Comparison of ENCODE assay signal across 1 cellular context in the genomic region with DNA sequence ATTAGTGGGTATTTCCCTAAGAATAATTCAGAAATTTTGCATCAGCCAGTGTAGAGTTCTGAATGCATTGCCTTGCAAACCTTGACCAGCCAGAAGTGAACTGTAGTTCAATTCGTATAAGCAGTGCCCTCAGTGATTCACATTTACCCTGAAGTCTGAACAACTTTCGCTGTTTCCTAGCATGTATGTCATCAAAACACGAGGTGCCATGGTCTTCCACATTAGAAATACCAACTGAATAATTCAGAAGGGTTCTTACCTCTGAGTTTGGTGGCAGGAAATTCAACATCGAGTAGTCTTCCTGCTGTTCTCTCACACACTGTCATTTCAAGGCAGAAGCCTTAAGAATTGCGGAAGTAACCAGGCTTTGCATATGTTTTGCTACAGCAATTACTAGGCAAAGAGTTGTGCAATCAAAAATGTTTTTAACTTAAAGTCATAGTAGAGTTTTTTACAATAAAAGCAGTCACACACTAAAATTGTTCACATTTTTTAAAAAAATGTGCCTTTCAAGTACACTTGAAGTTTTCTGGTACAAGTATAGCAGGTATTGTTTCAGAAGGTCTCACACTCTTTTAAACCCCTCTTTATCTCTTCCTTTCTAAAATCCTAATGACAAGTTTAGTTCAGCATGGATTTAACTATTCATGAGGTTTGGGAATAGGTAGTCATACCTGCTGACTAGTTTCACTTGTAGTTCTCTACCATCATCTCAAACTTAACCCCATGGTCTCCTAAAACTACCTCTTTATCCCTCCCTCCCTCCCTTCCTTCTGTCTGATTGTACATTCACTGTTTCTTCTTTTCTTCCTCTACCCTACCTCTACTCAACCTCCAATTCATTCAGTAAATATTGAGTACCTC.
TF ChIP-seq lines count a peak whose summit lies in the region.

No MANE protein-coding gene starts in this region.

TF ChIP-seq in GM12878, 131 proteins besides CTCF, POLR2A, EP300 and RAD21 (continued from another document and continues in another):
- TF ChIP-seq BMI1 (IDR thresholded peaks at IDR 0.05; ENCODE audit: borderline replicate concordance): no peak
- no peak for TF ChIP-seq RBBP5 (conservative IDR thresholded peaks at IDR 0.05)
- TF ChIP-seq SMAD5 (IDR thresholded peaks at IDR 0.05; ENCODE audit: low read depth): no peak
- TF ChIP-seq IKZF2 (IDR thresholded peaks at IDR 0.05): no peak
- no peak for TF ChIP-seq SREBF2 (IDR thresholded peaks at IDR 0.05; ENCODE audit: low read length)
- TF ChIP-seq CHD1 (IDR thresholded peaks at IDR 0.05; ENCODE audit: low read depth, low read length): no peak
- TF ChIP-seq CHD2 (IDR thresholded peaks at IDR 0.05; ENCODE audit: borderline replicate concordance, low read depth, low read length): no peak
- TF ChIP-seq CHD4 (IDR thresholded peaks at IDR 0.05): no peak
- TF ChIP-seq, protein P1, sequence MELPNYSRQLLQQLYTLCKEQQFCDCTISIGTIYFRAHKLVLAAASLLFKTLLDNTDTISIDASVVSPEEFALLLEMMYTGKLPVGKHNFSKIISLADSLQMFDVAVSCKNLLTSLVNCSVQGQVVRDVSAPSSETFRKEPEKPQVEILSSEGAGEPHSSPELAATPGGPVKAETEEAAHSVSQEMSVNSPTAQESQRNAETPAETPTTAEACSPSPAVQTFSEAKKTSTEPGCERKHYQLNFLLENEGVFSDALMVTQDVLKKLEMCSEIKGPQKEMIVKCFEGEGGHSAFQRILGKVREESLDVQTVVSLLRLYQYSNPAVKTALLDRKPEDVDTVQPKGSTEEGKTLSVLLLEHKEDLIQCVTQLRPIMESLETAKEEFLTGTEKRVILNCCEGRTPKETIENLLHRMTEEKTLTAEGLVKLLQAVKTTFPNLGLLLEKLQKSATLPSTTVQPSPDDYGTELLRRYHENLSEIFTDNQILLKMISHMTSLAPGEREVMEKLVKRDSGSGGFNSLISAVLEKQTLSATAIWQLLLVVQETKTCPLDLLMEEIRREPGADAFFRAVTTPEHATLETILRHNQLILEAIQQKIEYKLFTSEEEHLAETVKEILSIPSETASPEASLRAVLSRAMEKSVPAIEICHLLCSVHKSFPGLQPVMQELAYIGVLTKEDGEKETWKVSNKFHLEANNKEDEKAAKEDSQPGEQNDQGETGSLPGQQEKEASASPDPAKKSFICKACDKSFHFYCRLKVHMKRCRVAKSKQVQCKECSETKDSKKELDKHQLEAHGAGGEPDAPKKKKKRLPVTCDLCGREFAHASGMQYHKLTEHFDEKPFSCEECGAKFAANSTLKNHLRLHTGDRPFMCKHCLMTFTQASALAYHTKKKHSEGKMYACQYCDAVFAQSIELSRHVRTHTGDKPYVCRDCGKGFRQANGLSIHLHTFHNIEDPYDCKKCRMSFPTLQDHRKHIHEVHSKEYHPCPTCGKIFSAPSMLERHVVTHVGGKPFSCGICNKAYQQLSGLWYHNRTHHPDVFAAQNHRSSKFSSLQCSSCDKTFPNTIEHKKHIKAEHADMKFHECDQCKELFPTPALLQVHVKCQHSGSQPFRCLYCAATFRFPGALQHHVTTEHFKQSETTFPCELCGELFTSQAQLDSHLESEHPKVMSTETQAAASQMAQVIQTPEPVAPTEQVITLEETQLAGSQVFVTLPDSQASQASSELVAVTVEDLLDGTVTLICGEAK (IDR thresholded peaks at IDR 0.05; ENCODE audit: borderline replicate concordance): no peak
- TF ChIP-seq, protein P2, sequence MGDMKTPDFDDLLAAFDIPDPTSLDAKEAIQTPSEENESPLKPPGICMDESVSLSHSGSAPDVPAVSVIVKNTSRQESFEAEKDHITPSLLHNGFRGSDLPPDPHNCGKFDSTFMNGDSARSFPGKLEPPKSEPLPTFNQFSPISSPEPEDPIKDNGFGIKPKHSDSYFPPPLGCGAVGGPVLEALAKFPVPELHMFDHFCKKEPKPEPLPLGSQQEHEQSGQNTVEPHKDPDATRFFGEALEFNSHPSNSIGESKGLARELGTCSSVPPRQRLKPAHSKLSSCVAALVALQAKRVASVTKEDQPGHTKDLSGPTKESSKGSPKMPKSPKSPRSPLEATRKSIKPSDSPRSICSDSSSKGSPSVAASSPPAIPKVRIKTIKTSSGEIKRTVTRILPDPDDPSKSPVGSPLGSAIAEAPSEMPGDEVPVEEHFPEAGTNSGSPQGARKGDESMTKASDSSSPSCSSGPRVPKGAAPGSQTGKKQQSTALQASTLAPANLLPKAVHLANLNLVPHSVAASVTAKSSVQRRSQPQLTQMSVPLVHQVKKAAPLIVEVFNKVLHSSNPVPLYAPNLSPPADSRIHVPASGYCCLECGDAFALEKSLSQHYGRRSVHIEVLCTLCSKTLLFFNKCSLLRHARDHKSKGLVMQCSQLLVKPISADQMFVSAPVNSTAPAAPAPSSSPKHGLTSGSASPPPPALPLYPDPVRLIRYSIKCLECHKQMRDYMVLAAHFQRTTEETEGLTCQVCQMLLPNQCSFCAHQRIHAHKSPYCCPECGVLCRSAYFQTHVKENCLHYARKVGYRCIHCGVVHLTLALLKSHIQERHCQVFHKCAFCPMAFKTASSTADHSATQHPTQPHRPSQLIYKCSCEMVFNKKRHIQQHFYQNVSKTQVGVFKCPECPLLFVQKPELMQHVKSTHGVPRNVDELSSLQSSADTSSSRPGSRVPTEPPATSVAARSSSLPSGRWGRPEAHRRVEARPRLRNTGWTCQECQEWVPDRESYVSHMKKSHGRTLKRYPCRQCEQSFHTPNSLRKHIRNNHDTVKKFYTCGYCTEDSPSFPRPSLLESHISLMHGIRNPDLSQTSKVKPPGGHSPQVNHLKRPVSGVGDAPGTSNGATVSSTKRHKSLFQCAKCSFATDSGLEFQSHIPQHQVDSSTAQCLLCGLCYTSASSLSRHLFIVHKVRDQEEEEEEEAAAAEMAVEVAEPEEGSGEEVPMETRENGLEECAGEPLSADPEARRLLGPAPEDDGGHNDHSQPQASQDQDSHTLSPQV (IDR thresholded peaks at IDR 0.05): no peak
- TF ChIP-seq ZZZ3 (IDR thresholded peaks at IDR 0.05; ENCODE audit: control insufficient read depth, insufficient read length, low read depth): no peak
- TF ChIP-seq NBN (IDR thresholded peaks at IDR 0.05): no peak
- TF ChIP-seq FOXK2 (IDR thresholded peaks at IDR 0.05): no peak
- TF ChIP-seq, protein P3, sequence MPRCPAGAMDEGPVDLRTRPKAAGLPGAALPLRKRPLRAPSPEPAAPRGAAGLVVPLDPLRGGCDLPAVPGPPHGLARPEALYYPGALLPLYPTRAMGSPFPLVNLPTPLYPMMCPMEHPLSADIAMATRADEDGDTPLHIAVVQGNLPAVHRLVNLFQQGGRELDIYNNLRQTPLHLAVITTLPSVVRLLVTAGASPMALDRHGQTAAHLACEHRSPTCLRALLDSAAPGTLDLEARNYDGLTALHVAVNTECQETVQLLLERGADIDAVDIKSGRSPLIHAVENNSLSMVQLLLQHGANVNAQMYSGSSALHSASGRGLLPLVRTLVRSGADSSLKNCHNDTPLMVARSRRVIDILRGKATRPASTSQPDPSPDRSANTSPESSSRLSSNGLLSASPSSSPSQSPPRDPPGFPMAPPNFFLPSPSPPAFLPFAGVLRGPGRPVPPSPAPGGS (IDR thresholded peaks at IDR 0.05; ENCODE audit: borderline replicate concordance, insufficient read depth, low read depth, low read length, poor library complexity, severe bottlenecking): no peak
- TF ChIP-seq EGR1 (IDR thresholded peaks at IDR 0.05; ENCODE audit: borderline replicate concordance in 1 of 2, low read depth in 2 of 2, low read length in 2 of 2): no peak
- TF ChIP-seq MEF2A (IDR thresholded peaks at IDR 0.05; ENCODE audit: insufficient read depth, low read depth, low read length): no peak
- TF ChIP-seq TCF12 (IDR thresholded peaks at IDR 0.05; ENCODE audit: low read depth, low read length): no peak
- TF ChIP-seq BRCA1 (IDR thresholded peaks at IDR 0.05; ENCODE audit: low read depth, low read length): no peak
- no peak for TF ChIP-seq NR2C2 (IDR thresholded peaks at IDR 0.05; ENCODE audit: borderline replicate concordance, control insufficient read depth, insufficient read length, low read depth)
- no peak for TF ChIP-seq TCF3 (IDR thresholded peaks at IDR 0.05; ENCODE audit: borderline replicate concordance, insufficient read depth, low read depth, low read length)
- no peak for TF ChIP-seq RELA (IDR thresholded peaks at IDR 0.05; ENCODE audit: borderline replicate concordance, partially characterized antibody)
- TF ChIP-seq, protein P4, sequence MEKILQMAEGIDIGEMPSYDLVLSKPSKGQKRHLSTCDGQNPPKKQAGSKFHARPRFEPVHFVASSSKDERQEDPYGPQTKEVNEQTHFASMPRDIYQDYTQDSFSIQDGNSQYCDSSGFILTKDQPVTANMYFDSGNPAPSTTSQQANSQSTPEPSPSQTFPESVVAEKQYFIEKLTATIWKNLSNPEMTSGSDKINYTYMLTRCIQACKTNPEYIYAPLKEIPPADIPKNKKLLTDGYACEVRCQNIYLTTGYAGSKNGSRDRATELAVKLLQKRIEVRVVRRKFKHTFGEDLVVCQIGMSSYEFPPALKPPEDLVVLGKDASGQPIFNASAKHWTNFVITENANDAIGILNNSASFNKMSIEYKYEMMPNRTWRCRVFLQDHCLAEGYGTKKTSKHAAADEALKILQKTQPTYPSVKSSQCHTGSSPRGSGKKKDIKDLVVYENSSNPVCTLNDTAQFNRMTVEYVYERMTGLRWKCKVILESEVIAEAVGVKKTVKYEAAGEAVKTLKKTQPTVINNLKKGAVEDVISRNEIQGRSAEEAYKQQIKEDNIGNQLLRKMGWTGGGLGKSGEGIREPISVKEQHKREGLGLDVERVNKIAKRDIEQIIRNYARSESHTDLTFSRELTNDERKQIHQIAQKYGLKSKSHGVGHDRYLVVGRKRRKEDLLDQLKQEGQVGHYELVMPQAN (conservative IDR thresholded peaks at IDR 0.05): no peak
- TF ChIP-seq IRF4 (IDR thresholded peaks at IDR 0.05; ENCODE audit: low read depth, low read length): no peak
- TF ChIP-seq NFXL1 (IDR thresholded peaks at IDR 0.05; ENCODE audit: borderline replicate concordance): no peak
- no peak for TF ChIP-seq SP1 (IDR thresholded peaks at IDR 0.05; ENCODE audit: low read depth, low read length)
- no peak for TF ChIP-seq SRF (IDR thresholded peaks at IDR 0.05; ENCODE audit: low read depth in 2 of 2, low read length in 2 of 2)
- TF ChIP-seq STAT1 (conservative IDR thresholded peaks at IDR 0.05): no peak
- no peak for TF ChIP-seq SMAD1 (IDR thresholded peaks at IDR 0.05; ENCODE audit: low read depth, partially characterized antibody)
- TF ChIP-seq MTA2 (IDR thresholded peaks at IDR 0.05; ENCODE audit: low read depth): 0 out of 2 replicates have a peak, but pooled peaks have one; percentile 28
- TF ChIP-seq RCOR1 (conservative IDR thresholded peaks at IDR 0.05; ENCODE audit: low read depth, low read length): no peak
- TF ChIP-seq, protein P5, sequence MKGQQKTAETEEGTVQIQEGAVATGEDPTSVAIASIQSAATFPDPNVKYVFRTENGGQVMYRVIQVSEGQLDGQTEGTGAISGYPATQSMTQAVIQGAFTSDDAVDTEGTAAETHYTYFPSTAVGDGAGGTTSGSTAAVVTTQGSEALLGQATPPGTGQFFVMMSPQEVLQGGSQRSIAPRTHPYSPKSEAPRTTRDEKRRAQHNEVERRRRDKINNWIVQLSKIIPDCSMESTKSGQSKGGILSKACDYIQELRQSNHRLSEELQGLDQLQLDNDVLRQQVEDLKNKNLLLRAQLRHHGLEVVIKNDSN (IDR thresholded peaks at IDR 0.05; ENCODE audit: borderline replicate concordance, extremely low read length, insufficient read depth, low read depth, low read length): no peak
- TF ChIP-seq BACH1 (IDR thresholded peaks at IDR 0.05; ENCODE audit: borderline replicate concordance): no peak
- TF ChIP-seq, protein P6, sequence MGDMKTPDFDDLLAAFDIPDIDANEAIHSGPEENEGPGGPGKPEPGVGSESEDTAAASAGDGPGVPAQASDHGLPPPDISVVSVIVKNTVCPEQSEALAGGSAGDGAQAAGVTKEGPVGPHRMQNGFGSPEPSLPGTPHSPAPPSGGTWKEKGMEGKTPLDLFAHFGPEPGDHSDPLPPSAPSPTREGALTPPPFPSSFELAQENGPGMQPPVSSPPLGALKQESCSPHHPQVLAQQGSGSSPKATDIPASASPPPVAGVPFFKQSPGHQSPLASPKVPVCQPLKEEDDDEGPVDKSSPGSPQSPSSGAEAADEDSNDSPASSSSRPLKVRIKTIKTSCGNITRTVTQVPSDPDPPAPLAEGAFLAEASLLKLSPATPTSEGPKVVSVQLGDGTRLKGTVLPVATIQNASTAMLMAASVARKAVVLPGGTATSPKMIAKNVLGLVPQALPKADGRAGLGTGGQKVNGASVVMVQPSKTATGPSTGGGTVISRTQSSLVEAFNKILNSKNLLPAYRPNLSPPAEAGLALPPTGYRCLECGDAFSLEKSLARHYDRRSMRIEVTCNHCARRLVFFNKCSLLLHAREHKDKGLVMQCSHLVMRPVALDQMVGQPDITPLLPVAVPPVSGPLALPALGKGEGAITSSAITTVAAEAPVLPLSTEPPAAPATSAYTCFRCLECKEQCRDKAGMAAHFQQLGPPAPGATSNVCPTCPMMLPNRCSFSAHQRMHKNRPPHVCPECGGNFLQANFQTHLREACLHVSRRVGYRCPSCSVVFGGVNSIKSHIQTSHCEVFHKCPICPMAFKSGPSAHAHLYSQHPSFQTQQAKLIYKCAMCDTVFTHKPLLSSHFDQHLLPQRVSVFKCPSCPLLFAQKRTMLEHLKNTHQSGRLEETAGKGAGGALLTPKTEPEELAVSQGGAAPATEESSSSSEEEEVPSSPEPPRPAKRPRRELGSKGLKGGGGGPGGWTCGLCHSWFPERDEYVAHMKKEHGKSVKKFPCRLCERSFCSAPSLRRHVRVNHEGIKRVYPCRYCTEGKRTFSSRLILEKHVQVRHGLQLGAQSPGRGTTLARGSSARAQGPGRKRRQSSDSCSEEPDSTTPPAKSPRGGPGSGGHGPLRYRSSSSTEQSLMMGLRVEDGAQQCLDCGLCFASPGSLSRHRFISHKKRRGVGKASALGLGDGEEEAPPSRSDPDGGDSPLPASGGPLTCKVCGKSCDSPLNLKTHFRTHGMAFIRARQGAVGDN (IDR thresholded peaks at IDR 0.05): no peak
- TF ChIP-seq, protein P7, sequence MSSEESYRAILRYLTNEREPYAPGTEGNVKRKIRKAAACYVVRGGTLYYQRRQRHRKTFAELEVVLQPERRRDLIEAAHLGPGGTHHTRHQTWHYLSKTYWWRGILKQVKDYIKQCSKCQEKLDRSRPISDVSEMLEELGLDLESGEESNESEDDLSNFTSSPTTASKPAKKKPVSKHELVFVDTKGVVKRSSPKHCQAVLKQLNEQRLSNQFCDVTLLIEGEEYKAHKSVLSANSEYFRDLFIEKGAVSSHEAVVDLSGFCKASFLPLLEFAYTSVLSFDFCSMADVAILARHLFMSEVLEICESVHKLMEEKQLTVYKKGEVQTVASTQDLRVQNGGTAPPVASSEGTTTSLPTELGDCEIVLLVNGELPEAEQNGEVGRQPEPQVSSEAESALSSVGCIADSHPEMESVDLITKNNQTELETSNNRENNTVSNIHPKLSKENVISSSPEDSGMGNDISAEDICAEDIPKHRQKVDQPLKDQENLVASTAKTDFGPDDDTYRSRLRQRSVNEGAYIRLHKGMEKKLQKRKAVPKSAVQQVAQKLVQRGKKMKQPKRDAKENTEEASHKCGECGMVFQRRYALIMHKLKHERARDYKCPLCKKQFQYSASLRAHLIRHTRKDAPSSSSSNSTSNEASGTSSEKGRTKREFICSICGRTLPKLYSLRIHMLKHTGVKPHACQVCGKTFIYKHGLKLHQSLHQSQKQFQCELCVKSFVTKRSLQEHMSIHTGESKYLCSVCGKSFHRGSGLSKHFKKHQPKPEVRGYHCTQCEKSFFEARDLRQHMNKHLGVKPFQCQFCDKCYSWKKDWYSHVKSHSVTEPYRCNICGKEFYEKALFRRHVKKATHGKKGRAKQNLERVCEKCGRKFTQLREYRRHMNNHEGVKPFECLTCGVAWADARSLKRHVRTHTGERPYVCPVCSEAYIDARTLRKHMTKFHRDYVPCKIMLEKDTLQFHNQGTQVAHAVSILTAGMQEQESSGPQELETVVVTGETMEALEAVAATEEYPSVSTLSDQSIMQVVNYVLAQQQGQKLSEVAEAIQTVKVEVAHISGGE (CRISPR knock-in tag; IDR thresholded peaks at IDR 0.05): no peak
- TF ChIP-seq ZNF274 (IDR thresholded peaks at IDR 0.05; ENCODE audit: insufficient read depth, insufficient read length): no peak
- peak in 1 of 2 experiments; percentile 37; a peak in 1 of 4 replicates for TF ChIP-seq ETV6 (conservative IDR thresholded peaks at IDR 0.05 in 1 of 2, IDR thresholded peaks at IDR 0.05 in 1 of 2; ENCODE audit: borderline replicate concordance in 1 of 2, low read depth in 1 of 2)
